Comparison of ENCODE assay signal across 1 cellular context in the genomic region with DNA sequence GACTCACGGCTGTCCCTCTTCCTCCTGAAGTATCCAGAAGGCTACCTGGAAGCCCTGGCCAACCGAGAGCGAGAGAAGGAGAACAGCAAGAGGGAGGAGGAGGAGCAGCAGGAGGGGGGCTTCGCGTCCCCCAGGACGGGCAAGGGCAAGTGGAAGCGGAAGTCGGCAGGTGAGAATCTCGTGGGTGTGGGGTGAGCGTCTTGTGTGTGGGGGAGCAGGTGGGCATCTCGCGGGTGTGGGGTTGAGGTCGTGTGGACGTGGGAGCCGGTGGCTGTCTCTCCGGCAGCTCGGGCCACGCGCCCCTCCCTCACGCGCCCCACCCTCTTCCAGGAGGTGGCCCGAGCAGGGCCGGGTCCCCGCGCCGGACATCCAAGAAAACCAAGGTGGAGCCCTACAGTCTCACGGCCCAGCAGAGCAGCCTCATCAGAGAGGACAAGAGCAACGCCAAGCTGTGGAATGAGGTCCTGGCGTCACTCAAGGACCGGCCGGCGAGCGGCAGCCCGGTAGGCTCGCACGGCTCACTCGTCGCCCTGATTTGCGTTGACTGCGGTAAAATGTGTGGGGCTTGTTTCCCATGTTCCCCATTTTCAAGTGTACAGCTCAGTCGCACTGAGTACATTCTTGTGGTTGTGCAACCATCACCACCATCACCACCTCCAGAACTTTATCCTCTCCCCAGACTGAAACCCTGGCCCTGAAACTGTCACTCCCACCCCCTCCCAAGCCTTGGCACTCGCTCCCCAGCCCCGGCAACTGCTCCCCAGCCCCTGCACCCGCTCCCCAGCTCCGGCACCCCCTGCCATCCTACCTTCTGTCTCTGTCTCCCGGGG.
A peak's percentile ranks its signal among the peaks of the same experiment; 100 is the strongest.
TF ChIP-seq lines count a peak whose summit lies in the region.

No MANE protein-coding gene starts in this region.

TF ChIP-seq in HEK293, 187 proteins besides CTCF, POLR2A, EP300 and RAD21:
- TF ChIP-seq EGR2 (tag by site-specific recombination; IDR thresholded peaks at IDR 0.05; ENCODE audit: low read depth) (peak; percentile 68), ZFHX2 (tag by site-specific recombination; conservative IDR thresholded peaks at IDR 0.05) (peak; percentile 62)
TF ChIP-seq in HEK293: peak in this region for 2; not testable (repeated sequence) for 185.
